In genomic region chr2:2613279-2614199, GRCh38 we compare ENCODE assay signal across 1 cellular context.
TF ChIP-seq lines count a peak whose summit lies in the region.

No MANE protein-coding gene starts in this region.

TF ChIP-seq in HepG2, 621 proteins besides CTCF, POLR2A, EP300 and RAD21 (continued from another document and continues in another):
- no peak for TF ChIP-seq TSC22D2 (CRISPR knock-in tag; IDR thresholded peaks at IDR 0.05; ENCODE audit: borderline replicate concordance)
- TF ChIP-seq TIGD3 (CRISPR knock-in tag; IDR thresholded peaks at IDR 0.05; ENCODE audit: borderline replicate concordance), result no peak
- TF ChIP-seq ZNF788 (CRISPR knock-in tag; IDR thresholded peaks at IDR 0.05; ENCODE audit: borderline replicate concordance), result peak; percentile 68; the same call in 1 of the 2 replicates
- TF ChIP-seq ZNF143 (CRISPR knock-in tag; IDR thresholded peaks at IDR 0.05), result peak; percentile 95
- TF ChIP-seq HNRNPLL (IDR thresholded peaks at IDR 0.05; ENCODE audit: low read depth, low read length, poor library complexity, severe bottlenecking), result peak; percentile 76
- TF ChIP-seq PPARG (CRISPR knock-in tag; conservative IDR thresholded peaks at IDR 0.05), result no peak
- TF ChIP-seq ZBTB40 (IDR thresholded peaks at IDR 0.05), result no peak
- peak; percentile 69; the same call in 1 of the 2 replicates for TF ChIP-seq ZBTB40 (CRISPR knock-in tag; IDR thresholded peaks at IDR 0.05)
- TF ChIP-seq THRA (CRISPR knock-in tag; IDR thresholded peaks at IDR 0.05; ENCODE audit: borderline replicate concordance), result no peak
- peak; percentile 72; the same call in 1 of the 2 replicates for TF ChIP-seq ZNF597 (CRISPR knock-in tag; IDR thresholded peaks at IDR 0.05)
- TF ChIP-seq ZNF124 (CRISPR knock-in tag; IDR thresholded peaks at IDR 0.05), result peak; percentile 50; the same call in 1 of the 2 replicates
- TF ChIP-seq ZNF563 (CRISPR knock-in tag; IDR thresholded peaks at IDR 0.05), result peak; percentile 62; the same call in 1 of the 2 replicates
- TF ChIP-seq CBX5 (CRISPR knock-in tag; IDR thresholded peaks at IDR 0.05; ENCODE audit: borderline replicate concordance), result peak; percentile 79; the same call in 1 of the 2 replicates
- TF ChIP-seq ZNF607 (CRISPR knock-in tag; IDR thresholded peaks at IDR 0.05; ENCODE audit: borderline replicate concordance), result 0 out of 2 replicates have a peak, but pooled peaks have one; percentile 21
- no peak for TF ChIP-seq ZNF629 (CRISPR knock-in tag; conservative IDR thresholded peaks at IDR 0.05)
- TF ChIP-seq SRSF4 (IDR thresholded peaks at IDR 0.05; ENCODE audit: low read depth, low read length, poor library complexity, severe bottlenecking), result no peak
- no peak for TF ChIP-seq STAT5B (CRISPR knock-in tag; IDR thresholded peaks at IDR 0.05)
- TF ChIP-seq SIN3A (IDR thresholded peaks at IDR 0.05; ENCODE audit: borderline replicate concordance, low read depth, low read length), result no peak
- no peak for TF ChIP-seq KDM6A (CRISPR knock-in tag; IDR thresholded peaks at IDR 0.05; ENCODE audit: low read depth)
- TF ChIP-seq AFF4 (CRISPR knock-in tag; IDR thresholded peaks at IDR 0.05), result no peak
- no peak for TF ChIP-seq FOXP1 (IDR thresholded peaks at IDR 0.05)
- TF ChIP-seq FOXP1 (CRISPR knock-in tag; IDR thresholded peaks at IDR 0.05), result peak; percentile 7; the same call in 1 of the 2 replicates
- no peak for TF ChIP-seq SMARCE1 (IDR thresholded peaks at IDR 0.05; ENCODE audit: borderline replicate concordance)
- peak; percentile 27; the same call in 1 of the 2 replicates for TF ChIP-seq ISL2 (CRISPR knock-in tag; IDR thresholded peaks at IDR 0.05)
- TF ChIP-seq ZNF644 (CRISPR knock-in tag; IDR thresholded peaks at IDR 0.05; ENCODE audit: low read depth), result peak; percentile 100
- TF ChIP-seq RBFOX2 (IDR thresholded peaks at IDR 0.05; ENCODE audit: low read depth, low read length), result peak; percentile 57
- peak; percentile 22; the same call in 1 of the 2 replicates for TF ChIP-seq YEATS4 (CRISPR knock-in tag; IDR thresholded peaks at IDR 0.05; ENCODE audit: borderline replicate concordance)
- no peak for TF ChIP-seq NKX3-1 (CRISPR knock-in tag; IDR thresholded peaks at IDR 0.05)
- no peak for TF ChIP-seq KMT2B (CRISPR knock-in tag; IDR thresholded peaks at IDR 0.05)
- no peak for TF ChIP-seq ZBTB43 (CRISPR knock-in tag; conservative IDR thresholded peaks at IDR 0.05)
- peak; percentile 50; the same call in 1 of the 2 replicates for TF ChIP-seq FOXO1 (CRISPR knock-in tag; IDR thresholded peaks at IDR 0.05)
- peak; percentile 50 for TF ChIP-seq ZFX (CRISPR knock-in tag; IDR thresholded peaks at IDR 0.05; ENCODE audit: low read depth)
- TF ChIP-seq LCORL (IDR thresholded peaks at IDR 0.05), result no peak
- TF ChIP-seq LCORL (CRISPR knock-in tag; IDR thresholded peaks at IDR 0.05), result no peak
- peak; percentile 97 for TF ChIP-seq HOXA3 (CRISPR knock-in tag; IDR thresholded peaks at IDR 0.05)
- TF ChIP-seq ZNF30 (CRISPR knock-in tag; IDR thresholded peaks at IDR 0.05), result no peak
- TF ChIP-seq GMEB2 (CRISPR knock-in tag; IDR thresholded peaks at IDR 0.05; ENCODE audit: low read depth), result peak; percentile 88
- peak; percentile 45; the same call in 1 of the 2 replicates for TF ChIP-seq PHF20 (CRISPR knock-in tag; IDR thresholded peaks at IDR 0.05)
- no peak for TF ChIP-seq TFAP4 (IDR thresholded peaks at IDR 0.05; ENCODE audit: borderline replicate concordance, low read depth)
